ENCODE assay signal across 11 cellular contexts in genomic region chr11:33500865-33501479, GRCh38.
DNase-seq lines count a peak whose midpoint lies in the region; ATAC-seq and TF ChIP-seq lines count a peak whose summit lies in the region.
"Had no signal": no experiment of that assay in that cellular context is flagged by ENCODE, and none has a peak within 500 bp of the region (broad histone marks: within the 10 kb centered on the region; RNA-seq: fewer than 3 reads in every experiment).

No MANE protein-coding gene starts in this region.

- no peak overlapping the region for H3K27ac ChIP-seq in RWPE1
- H3K27ac ChIP-seq: left lung, VCaP had no signal

- peak; percentile 23 for DNase-seq in activated naive CD4-positive, alpha-beta T cell treated with anti-CD3 and anti-CD28 coated beads for 36 hours
- no peak for DNase-seq in activated naive CD4-positive, alpha-beta T cell treated with anti-CD3 and anti-CD28 coated beads, Interleukin-2, amount 50 U/mL, for 72 hours (ENCODE audit: low spot score in 2 of 2)
- peak; percentile 21 for DNase-seq in RWPE1 (ENCODE audit: low spot score)
- peak; percentile 22 for DNase-seq in fibroblast of gingiva (ENCODE audit: low read depth)
- peak; percentile 43 for DNase-seq in stromal cell of bone marrow (ENCODE audit: low read depth)
- no peak for DNase-seq in stimulated activated CD4-positive, alpha-beta T cell treated with anti-CD3 and anti-CD28 coated beads, Interleukin-2, amount 100 ng/mL, for 48 hours
- DNase-seq in BE2C, result no peak
- no peak for DNase-seq in naive thymus-derived CD8-positive, alpha-beta T cell
- DNase-seq: effector CD8-positive, alpha-beta T cell; left lung had no signal

- TF ChIP-seq CTCF in RWPE1 (conservative IDR thresholded peaks at IDR 0.05; ENCODE audit: low read depth) (no peak), BE2C (IDR thresholded peaks at IDR 0.05; ENCODE audit: low read depth, low read length) (no peak)

- no peak for ATAC-seq in activated naive CD4-positive, alpha-beta T cell treated with anti-CD3 and anti-CD28 coated beads, Interleukin-2, amount 50 U/mL, for 72 hours
- no peak for ATAC-seq in naive thymus-derived CD8-positive, alpha-beta T cell
- ATAC-seq: left lung had no signal

- H3K27me3 ChIP-seq in BE2C, result no peaks in the 10 kb centered on the region

- H3K27ac Mint-ChIP-seq in activated naive CD4-positive, alpha-beta T cell treated with anti-CD3 and anti-CD28 coated beads for 36 hours, result no peak overlapping the region
- H3K27ac Mint-ChIP-seq in activated naive CD4-positive, alpha-beta T cell treated with anti-CD3 and anti-CD28 coated beads, Interleukin-2, amount 50 U/mL, for 72 hours, result no peak overlapping the region
- no peak overlapping the region for H3K27ac Mint-ChIP-seq in naive thymus-derived CD8-positive, alpha-beta T cell

- no peak overlapping the region for H3K4me3 Mint-ChIP-seq in activated naive CD4-positive, alpha-beta T cell treated with anti-CD3 and anti-CD28 coated beads for 36 hours
- no peak overlapping the region for H3K4me3 Mint-ChIP-seq in naive thymus-derived CD8-positive, alpha-beta T cell

- H3K4me1 ChIP-seq in BE2C, result no peaks in the 10 kb centered on the region
- H3K4me1 ChIP-seq: left lung had no signal

- no peaks in the 10 kb centered on the region for H3K4me1 Mint-ChIP-seq in activated naive CD4-positive, alpha-beta T cell treated with anti-CD3 and anti-CD28 coated beads for 36 hours (ENCODE audit: low read depth)
- H3K4me1 Mint-ChIP-seq in naive thymus-derived CD8-positive, alpha-beta T cell, result no peaks in the 10 kb centered on the region

- H3K36me3 ChIP-seq in BE2C, result no peaks in the 10 kb centered on the region
- H3K36me3 ChIP-seq: left lung had no signal

- CTCF ChIA-PET in activated naive CD4-positive, alpha-beta T cell treated with anti-CD3 and anti-CD28 coated beads for 36 hours (lab: Charles Lee), result no interaction called here
- CTCF ChIA-PET in RWPE1 (lab: Yijun Ruan, JAX), result interaction anchor here (0.7 kb wide), 1 partner anchor 289 kb away, joined by 8 read pairs; no protein-coding TSS in a partner anchor

- no peak overlapping the region for H3K4me3 ChIP-seq in BE2C (ENCODE audit: low read depth, low read length)
- H3K4me3 ChIP-seq: left lung had no signal

- intact Hi-C loops in activated naive CD4-positive, alpha-beta T cell treated with anti-CD3 and anti-CD28 coated beads for 36 hours (cut with micrococcal nuclease), result no loop called here

- H3K27me3 Mint-ChIP-seq in activated naive CD4-positive, alpha-beta T cell treated with anti-CD3 and anti-CD28 coated beads for 36 hours (ENCODE audit: low read depth), result peaks cover 11% of the 10 kb centered on the region
- peaks cover 10 to 34% (median 20%) of the 10 kb centered on the region in 5 donors for H3K27me3 Mint-ChIP-seq in naive thymus-derived CD8-positive, alpha-beta T cell

- H3K9me3 ChIP-seq in BE2C, result no peaks in the 10 kb centered on the region
- H3K9me3 ChIP-seq: left lung had no signal

- no peaks in the 10 kb centered on the region for H3K9me3 Mint-ChIP-seq in activated naive CD4-positive, alpha-beta T cell treated with anti-CD3 and anti-CD28 coated beads for 36 hours
- peaks cover 0 to 6% of the 10 kb centered on the region in 2 donors for H3K9me3 Mint-ChIP-seq in activated naive CD4-positive, alpha-beta T cell treated with anti-CD3 and anti-CD28 coated beads, Interleukin-2, amount 50 U/mL, for 72 hours
- peaks cover 0 to 11% (median 5%) of the 10 kb centered on the region in 9 donors for H3K9me3 Mint-ChIP-seq in naive thymus-derived CD8-positive, alpha-beta T cell

- H3K36me3 Mint-ChIP-seq in activated naive CD4-positive, alpha-beta T cell treated with anti-CD3 and anti-CD28 coated beads for 36 hours (ENCODE audit: low read depth), result no peaks in the 10 kb centered on the region
- H3K36me3 Mint-ChIP-seq in activated naive CD4-positive, alpha-beta T cell treated with anti-CD3 and anti-CD28 coated beads, Interleukin-2, amount 50 U/mL, for 72 hours, result no peaks in the 10 kb centered on the region
- H3K36me3 Mint-ChIP-seq in naive thymus-derived CD8-positive, alpha-beta T cell, result peaks cover 0 to 10% (median 0%) of the 10 kb centered on the region in 3 donors

- POLR2A ChIA-PET in RWPE1 (lab: Yijun Ruan, JAX; ENCODE audit: low non-redundant PET), result no interaction called here
- POLR2A ChIA-PET in naive thymus-derived CD8-positive, alpha-beta T cell (lab: Charles Lee), result no interaction called here

Comparison
In these comparisons a context has a peak if more than half of its experiments do, and no peak if none do; other contexts are left out.
1. DNase-seq: peak in activated naive CD4-positive, alpha-beta T cell treated with anti-CD3 and anti-CD28 coated beads for 36 hours (single experiment), RWPE1 (single experiment), fibroblast of gingiva (single experiment) and stromal cell of bone marrow (single experiment); none in activated naive CD4-positive, alpha-beta T cell treated with anti-CD3 and anti-CD28 coated beads, Interleukin-2, amount 50 U/mL, for 72 hours (0 of 2), stimulated activated CD4-positive, alpha-beta T cell treated with anti-CD3 and anti-CD28 coated beads, Interleukin-2, amount 100 ng/mL, for 48 hours (0 of 2), BE2C (single experiment) and naive thymus-derived CD8-positive, alpha-beta T cell (0 of 10).